14 cellular contexts compared by ENCODE assay signal in the genomic region with DNA sequence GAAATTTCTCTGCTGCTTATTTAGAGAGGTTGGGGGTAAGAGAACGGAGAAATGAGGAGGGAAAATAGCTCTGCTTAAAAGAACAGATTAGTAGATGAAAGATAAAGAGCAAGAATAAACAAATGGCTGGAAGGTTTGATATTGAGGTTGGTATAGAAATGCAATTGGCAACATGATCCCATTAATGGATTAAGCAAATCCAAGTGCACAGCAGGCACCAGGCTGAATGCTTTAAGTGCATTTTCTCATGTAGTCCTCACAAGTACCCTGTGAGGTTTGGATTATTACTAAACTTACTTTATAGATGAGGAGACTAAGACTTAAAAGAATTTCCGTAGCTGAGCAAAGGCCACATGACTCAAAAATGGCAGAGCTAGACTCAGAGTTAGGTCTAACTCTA.
"Had no signal": no experiment of that assay in that cellular context is flagged by ENCODE, and none has a peak within 500 bp of the region (broad histone marks: within the 10 kb centered on the region; RNA-seq: fewer than 3 reads in every experiment).

No MANE protein-coding gene starts in this region.

- DNase-seq: activated CD4-positive, alpha-beta memory T cell treated with anti-CD3 and anti-CD28 coated beads for 36 hours; activated CD4-positive, alpha-beta T cell treated with anti-CD3 and anti-CD28 coated beads for 36 hours; activated gamma-delta T cell treated with Interleukin-2 at 50 U/mL for 16 hours; activated T-cell treated with anti-CD3 and anti-CD28 coated beads, Interleukin-2, amount 50 U/mL, for 48 hours; aorta; esophagus squamous epithelium; naive B cell; ovary; spleen had no signal

- H3K4me1 Mint-ChIP-seq: activated CD4-positive, alpha-beta T cell treated with anti-CD3 and anti-CD28 coated beads for 36 hours; naive B cell had no signal

- H3K27me3 Mint-ChIP-seq: activated CD4-positive, alpha-beta memory T cell treated with anti-CD3 and anti-CD28 coated beads for 36 hours; activated CD4-positive, alpha-beta T cell treated with anti-CD3 and anti-CD28 coated beads for 36 hours; naive B cell had no signal

- ATAC-seq: activated CD4-positive, alpha-beta T cell treated with anti-CD3 and anti-CD28 coated beads for 36 hours; sciatic nerve had no signal

- H3K4me3 ChIP-seq: breast epithelium, esophagus squamous epithelium, hepatocyte, ovary, spleen had no signal

- FAIRE-seq: endometrium, keratinocyte had no signal

- H3K27ac Mint-ChIP-seq: activated CD4-positive, alpha-beta memory T cell treated with anti-CD3 and anti-CD28 coated beads for 36 hours; activated CD4-positive, alpha-beta T cell treated with anti-CD3 and anti-CD28 coated beads for 36 hours had no signal

- H3K4me3 Mint-ChIP-seq: activated CD4-positive, alpha-beta memory T cell treated with anti-CD3 and anti-CD28 coated beads for 36 hours; activated CD4-positive, alpha-beta T cell treated with anti-CD3 and anti-CD28 coated beads for 36 hours; naive B cell had no signal

- H3K9me3 Mint-ChIP-seq: activated CD4-positive, alpha-beta memory T cell treated with anti-CD3 and anti-CD28 coated beads for 36 hours; naive B cell had no signal
